Comparison of ENCODE assay signal across 8 cellular contexts in genomic region chr11:8566613-8567210, GRCh38. TPM values are rescaled to one million over a fixed set of nuclear protein-coding genes. Genes with fewer than 3 reads are reported as not detected.
DNase-seq lines count a peak whose midpoint lies in the region; ATAC-seq and TF ChIP-seq lines count a peak whose summit lies in the region.

No MANE protein-coding gene starts in this region.

- H3K27me3 Mint-ChIP-seq in endothelial cell (ENCODE audit: unreplicated experiment) (peaks cover 4% of the 10 kb centered on the region), nephron (ENCODE audit: low read depth) (no peaks in the 10 kb centered on the region), T-helper 17 cell (peaks cover 77% of the 10 kb centered on the region)
- peaks cover 43% of the 10 kb centered on the region for H3K27me3 Mint-ChIP-seq in activated T-cell treated with anti-CD3 and anti-CD28 coated beads, Interleukin-2, amount 50 U/mL, for 24 hours

- no peak for ATAC-seq in T-helper 17 cell

- H3K36me3 Mint-ChIP-seq in endothelial cell (ENCODE audit: low read depth, unreplicated experiment), result no peaks in the 10 kb centered on the region
- H3K36me3 Mint-ChIP-seq in nephron (ENCODE audit: low read depth), result peaks cover 7% of the 10 kb centered on the region
- no peaks in the 10 kb centered on the region for H3K36me3 Mint-ChIP-seq in T-helper 17 cell (ENCODE audit: low read depth)
- no peaks in the 10 kb centered on the region for H3K36me3 Mint-ChIP-seq in activated T-cell treated with anti-CD3 and anti-CD28 coated beads, Interleukin-2, amount 50 U/mL, for 24 hours (ENCODE audit: low read depth)

- H3K4me3 ChIP-seq in HL-60 (replicated peaks; ENCODE audit: insufficient read depth, low read length), result no peak overlapping the region
- no peak overlapping the region for H3K4me3 ChIP-seq in OCI-LY3 (ENCODE audit: low read length)

- H3K27ac ChIP-seq in HL-60 (replicated peaks) (no peak overlapping the region), OCI-LY3 (ENCODE audit: low read length) (no peak overlapping the region)

- H3K27ac Mint-ChIP-seq in endothelial cell (ENCODE audit: unreplicated experiment) (no peak overlapping the region), nephron (no peak overlapping the region), T-helper 17 cell (no peak overlapping the region)
- H3K27ac Mint-ChIP-seq in activated T-cell treated with anti-CD3 and anti-CD28 coated beads, Interleukin-2, amount 50 U/mL, for 24 hours, result no peak overlapping the region

- DNase-seq in NCI-H2081 (lab: John Stamatoyannopoulos, UW), result peak; percentile 25 to 53
- DNase-seq in NCI-H2081 treated with DMSO at 0.1 percent for 48 hours (lab: John Stamatoyannopoulos, UW), result no peak
- no peak for DNase-seq in HL-60 (ENCODE audit: low read depth in 1 of 2, low spot score in 1 of 2)
- DNase-seq in endothelial cell (ENCODE audit: low spot score), result no peak
- DNase-seq in T-helper 17 cell, result no peak
- no peak for DNase-seq in activated T-cell treated with anti-CD3 and anti-CD28 coated beads, Interleukin-2, amount 50 U/mL, for 24 hours

- H3K9ac ChIP-seq in OCI-LY3 (ENCODE audit: low read length), result no peak overlapping the region

- H3K79me2 ChIP-seq in OCI-LY3 (ENCODE audit: low read length), result no peaks in the 10 kb centered on the region; the same call in 1 of the 2 replicates

- H4K20me1 ChIP-seq in OCI-LY3 (ENCODE audit: insufficient read depth, low read length), result peaks cover 3% of the 10 kb centered on the region; the same call in 1 of the 2 replicates

- H3K36me3 ChIP-seq in OCI-LY3 (replicated peaks; ENCODE audit: low read depth, low read length), result peaks cover 3% of the 10 kb centered on the region

- H3K4me3 Mint-ChIP-seq in endothelial cell (ENCODE audit: unreplicated experiment) (no peak overlapping the region), nephron (no peak overlapping the region), T-helper 17 cell (no peak overlapping the region)
- no peak overlapping the region for H3K4me3 Mint-ChIP-seq in activated T-cell treated with anti-CD3 and anti-CD28 coated beads, Interleukin-2, amount 50 U/mL, for 24 hours

- no peak overlapping the region for H3K4me2 ChIP-seq in OCI-LY3 (ENCODE audit: low read length)

- H3K9me3 ChIP-seq in OCI-LY3 (ENCODE audit: insufficient read depth, low read length) (no peaks in the 10 kb centered on the region), T-helper 17 cell (ENCODE audit: control insufficient read depth, low read length, poor library complexity, severe bottlenecking) (no peaks in the 10 kb centered on the region)

- no peak overlapping the region for H2AFZ ChIP-seq in OCI-LY3 (ENCODE audit: low read depth, low read length)

- no peaks in the 10 kb centered on the region for H3K4me1 Mint-ChIP-seq in endothelial cell (ENCODE audit: unreplicated experiment)
- H3K4me1 Mint-ChIP-seq in nephron, result peaks cover 4% of the 10 kb centered on the region
- peaks cover 2% of the 10 kb centered on the region for H3K4me1 Mint-ChIP-seq in T-helper 17 cell
- H3K4me1 Mint-ChIP-seq in activated T-cell treated with anti-CD3 and anti-CD28 coated beads, Interleukin-2, amount 50 U/mL, for 24 hours (ENCODE audit: low read depth), result peaks cover 5% of the 10 kb centered on the region

- TF ChIP-seq CTCF in HL-60 (IDR thresholded peaks at IDR 0.05; ENCODE audit: insufficient read depth, low read length) (peak; percentile 21), OCI-LY3 (IDR thresholded peaks at IDR 0.05; ENCODE audit: low read depth, low read length) (peak; percentile 77), endothelial cell (IDR thresholded peaks at IDR 0.05; ENCODE audit: unreplicated experiment) (peak; percentile 86), nephron (IDR thresholded peaks at IDR 0.05; ENCODE audit: unreplicated experiment in 3 of 3) (peak; percentile 58 to 83 (median 63))

- H3K4me1 ChIP-seq in OCI-LY3 (ENCODE audit: low read length), result peaks cover 25% of the 10 kb centered on the region

- H3K9me3 Mint-ChIP-seq in endothelial cell (ENCODE audit: unreplicated experiment) (no peaks in the 10 kb centered on the region), nephron (peaks cover 7% of the 10 kb centered on the region)
- no peaks in the 10 kb centered on the region for H3K9me3 Mint-ChIP-seq in activated T-cell treated with anti-CD3 and anti-CD28 coated beads, Interleukin-2, amount 50 U/mL, for 24 hours

- no peaks in the 10 kb centered on the region for H3K27me3 ChIP-seq in HL-60 (ENCODE audit: insufficient read depth, poor library complexity, severe bottlenecking)
- H3K27me3 ChIP-seq in OCI-LY3 (ENCODE audit: low read depth, low read length), result no peaks in the 10 kb centered on the region

RNA-seq across cellular contexts. Expression of gene STK33, which starts 27.3 kb away (rescaled TPM):
- 17.9 TPM for total RNA-seq in endothelial cell (ENCODE audit: unreplicated experiment)
- total RNA-seq in T-helper 17 cell, result under 1 TPM; 0.55 to 0.62 TPM

Comparison
In these comparisons a context has a peak if more than half of its experiments do, and no peak if none do; other contexts are left out.
1. DNase-seq: peak in NCI-H2081 (2 of 2); none in NCI-H2081 treated with DMSO at 0.1 percent for 48 hours (single experiment), HL-60 (0 of 2), endothelial cell (single experiment), T-helper 17 cell (0 of 3) and activated T-cell treated with anti-CD3 and anti-CD28 coated beads, Interleukin-2, amount 50 U/mL, for 24 hours (single experiment).
2. CTCF ChIP-seq: peak in every context shown above with its lines; median percentile 86 in endothelial cell; 77 in OCI-LY3; 63 in nephron; 21 in HL-60.
3. RNA of gene STK33, which starts 27.3 kb away (total RNA-seq): 17.9 TPM in endothelial cell (single experiment); 0.55 to 0.62 TPM in T-helper 17 cell; every median in the first group is over 10 times any median in the second.